Comparison of ENCODE assay signal across 14 cellular contexts in the genomic region with DNA sequence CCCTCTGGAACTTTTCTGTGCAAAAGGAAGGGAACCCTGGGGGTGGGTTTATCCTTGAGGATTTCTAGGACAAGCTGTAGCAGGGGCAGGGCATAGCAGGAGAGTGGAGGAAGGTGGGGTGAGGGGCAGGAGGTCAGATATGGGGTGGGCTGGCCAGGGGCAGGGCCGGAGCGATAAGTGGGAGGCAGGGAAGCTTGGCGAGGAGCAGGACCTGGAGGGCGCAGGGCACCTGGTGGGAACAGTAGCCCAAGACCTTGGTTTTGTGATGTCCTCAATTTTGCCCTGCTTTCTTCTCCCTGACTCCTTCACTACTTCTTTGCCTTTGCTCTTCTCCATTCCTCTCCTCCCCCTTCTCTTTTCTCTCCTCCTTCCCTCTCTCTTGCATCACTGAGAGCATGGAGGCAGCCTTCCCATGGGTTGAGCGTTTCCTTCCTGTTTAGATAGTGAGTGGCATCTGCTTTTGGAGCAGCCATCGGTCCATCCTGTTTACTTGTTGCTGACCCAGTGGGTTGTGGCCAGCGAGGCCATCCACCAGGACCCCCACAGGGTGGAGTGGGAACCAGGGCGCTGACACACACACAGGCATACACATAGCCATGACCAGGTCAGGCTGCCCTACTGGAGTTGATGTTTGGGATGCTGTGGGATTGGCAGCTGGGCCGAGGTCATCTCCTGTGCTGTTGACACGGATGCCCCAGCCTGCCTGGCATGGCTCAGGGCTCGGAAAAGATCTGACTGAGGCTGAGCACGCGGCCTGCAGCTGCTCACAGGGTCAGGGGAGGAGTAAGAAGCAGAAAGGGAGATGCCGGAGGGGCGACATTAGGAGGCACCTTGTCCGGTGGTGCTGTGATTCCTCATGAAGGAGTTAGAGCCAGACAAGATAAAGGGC. TPM values are rescaled to one million over a fixed set of nuclear protein-coding genes. Genes with fewer than 3 reads are reported as not detected.
DNase-seq lines count a peak whose midpoint lies in the region; ATAC-seq, FAIRE-seq and TF ChIP-seq lines count a peak whose summit lies in the region.
"Had no signal": no experiment of that assay in that cellular context is flagged by ENCODE, and none has a peak within 500 bp of the region (broad histone marks: within the 10 kb centered on the region; RNA-seq: fewer than 3 reads in every experiment).

No MANE protein-coding gene starts in this region.

- H4K91ac ChIP-seq in H1 (replicated peaks; ENCODE audit: insufficient read length, low read length) = no peak overlapping the region

- H3K27me3 ChIP-seq in H1 (replicated peaks in 1 of 4; ENCODE audit: control insufficient read depth in 3 of 4, extremely low read depth in 1 of 4, insufficient read depth in 3 of 4, low read length in 3 of 4) = no peaks in the 10 kb centered on the region
- H3K27me3 ChIP-seq in parathyroid adenoma (ENCODE audit: control insufficient read depth, insufficient read depth, low read length) = no peaks in the 10 kb centered on the region
- no peaks in the 10 kb centered on the region for H3K27me3 ChIP-seq in gastrocnemius medialis
- peaks cover 0 to 19% (median 0%) of the 10 kb centered on the region in 3 donors for H3K27me3 ChIP-seq in sigmoid colon
- H3K27me3 ChIP-seq: SJCRH30 had no signal

- TF ChIP-seq EP300 in H1 (IDR thresholded peaks at IDR 0.05; ENCODE audit: borderline replicate concordance in 1 of 2, low read depth in 2 of 2, low read length in 2 of 2) = no peak
- TF ChIP-seq EP300 in sigmoid colon (IDR thresholded peaks at IDR 0.05) = no peak

- POLR2A ChIA-PET in H1 (lab: Charles Lee; ENCODE audit: partially characterized antibody) = no interaction called here

- H3K4me3 ChIP-seq in H1 (ENCODE audit: extremely low read depth in 1 of 4, insufficient read depth in 2 of 4, low read depth in 3 of 4, low read length in 4 of 4) (no peak overlapping the region), parathyroid adenoma (ENCODE audit: low read depth, low read length) (no peak overlapping the region), gastrocnemius medialis (no peak overlapping the region), sigmoid colon (no peak overlapping the region)
- H3K4me3 ChIP-seq: lower lobe of right lung, SJCRH30, tibial artery had no signal

- no peaks in the 10 kb centered on the region for H3K9me3 ChIP-seq in H1 (ENCODE audit: insufficient read depth in 2 of 2, low read depth in 1 of 2, low read length in 1 of 2)
- H3K9me3 ChIP-seq in parathyroid adenoma (ENCODE audit: control insufficient read depth, low read length) = no peaks in the 10 kb centered on the region
- H3K9me3 ChIP-seq in gastrocnemius medialis = no peaks in the 10 kb centered on the region
- no peaks in the 10 kb centered on the region for H3K9me3 ChIP-seq in sigmoid colon
- H3K9me3 ChIP-seq: lower lobe of right lung, SJCRH30, tibial artery had no signal

- 0 out of 2 replicates have a peak overlapping the region, but pooled peaks have one; percentile 12 for H2BK15ac ChIP-seq in H1 (ENCODE audit: low read length)

- WGBS in H1 (ENCODE audit: extremely low coverage in 1 of 2, insufficient coverage in 1 of 2, insufficient read length in 1 of 2, insufficient replicate concordance in 2 of 2, low coverage in 1 of 2, low lambda C conversion rate in 2 of 2, missing lambda C conversion rate in 1 of 2), 2 experiments = 89% methylated on average over 16 of the region's 16 CpGs; no CpG with 5 or more reads in 1 of the 2 experiments
- 88 to 92% methylated on average over 16 of the region's 16 CpGs for WGBS in sigmoid colon, 2 donors

- H3K18ac ChIP-seq in H1 (ENCODE audit: extremely low read depth, low read length) = no peak overlapping the region

- in situ Hi-C loops in gastrocnemius medialis (cut with MboI; ENCODE audit: low sequenced_read_pairs in 4 of 4) = no loop called here

- no peak overlapping the region for H3K4ac ChIP-seq in H1 (replicated peaks; ENCODE audit: insufficient read length, low read depth, low read length)

- H3K9ac ChIP-seq in H1 (replicated peaks in 1 of 4; ENCODE audit: extremely low read depth in 1 of 4, low read depth in 3 of 4, low read length in 3 of 4) (no peak overlapping the region), parathyroid adenoma (no peak overlapping the region)

- H3K23ac ChIP-seq in H1 (ENCODE audit: insufficient read length) = no peak overlapping the region

- no peak overlapping the region for H4K5ac ChIP-seq in H1 (ENCODE audit: insufficient read length, low read depth, low read length)

- ATAC-seq in gastrocnemius medialis = no peak
- ATAC-seq in HG03378 (IDR thresholded peaks at IDR 0.05; ENCODE audit: unreplicated experiment) = no peak

- H4K20me1 ChIP-seq in H1 (replicated peaks in 1 of 2; ENCODE audit: control insufficient read depth in 1 of 2, insufficient read depth in 2 of 2, low read length in 2 of 2) = no peaks in the 10 kb centered on the region

- H2BK5ac ChIP-seq in H1 (ENCODE audit: low read depth, low read length) = 0 out of 2 replicates have a peak overlapping the region, but pooled peaks have one; percentile 20

- no peak overlapping the region for H2BK120ac ChIP-seq in H1 (replicated peaks; ENCODE audit: low read depth, low read length)

- no peak overlapping the region for H2AFZ ChIP-seq in H1 (ENCODE audit: low read length)
- peak overlapping the region; percentile 11 for H2AFZ ChIP-seq in parathyroid adenoma

- DNase-seq in ELR (ENCODE audit: low read depth) (peak; percentile 62), NCI-H460 (ENCODE audit: extremely low read depth, low read depth) (peak; percentile 70), H1 (ENCODE audit: low read depth in 1 of 2, low spot score in 2 of 2) (no peak), gastrocnemius medialis (no peak), sigmoid colon (no peak), GM20000 (ENCODE audit: low spot score) (no peak)
- DNase-seq: DMS 273 treated with DMSO at 0.1 percent for 48 hours, KG1, lower lobe of right lung, retina, tibial artery had no signal

- H3K4me2 ChIP-seq in H1 (ENCODE audit: insufficient read depth in 1 of 2, low read depth in 2 of 2, low read length in 2 of 2) = no peak overlapping the region
- no peak overlapping the region for H3K4me2 ChIP-seq in parathyroid adenoma (ENCODE audit: low read length)

- CTCF ChIA-PET in H1 (lab: Charles Lee; ENCODE audit: partially characterized antibody) = interaction anchor here (0.6 to 3.6 kb wide), 5 partner anchors 8 to 60 kb away, joined by 3 to 12 read pairs (median 3); no protein-coding TSS in a partner anchor

- no peak for TF ChIP-seq RAD21 in H1 (IDR thresholded peaks at IDR 0.05 in 1 of 2, conservative IDR thresholded peaks at IDR 0.05 in 1 of 2; ENCODE audit: low read depth in 2 of 2, low read length in 2 of 2)

- H3K23me2 ChIP-seq in H1 (ENCODE audit: low read depth, low read length) = no peaks in the 10 kb centered on the region

- H3K36me3 ChIP-seq in H1 (ENCODE audit: control insufficient read depth in 2 of 4, insufficient read depth in 4 of 4, low read length in 3 of 4) = no peaks in the 10 kb centered on the region
- H3K36me3 ChIP-seq in parathyroid adenoma (ENCODE audit: control insufficient read depth, insufficient read depth, low read length) = no peaks in the 10 kb centered on the region
- H3K36me3 ChIP-seq in gastrocnemius medialis = no peaks in the 10 kb centered on the region
- no peaks in the 10 kb centered on the region for H3K36me3 ChIP-seq in sigmoid colon
- H3K36me3 ChIP-seq: lower lobe of right lung, SJCRH30, tibial artery had no signal

- H2BK12ac ChIP-seq in H1 (ENCODE audit: low read depth, low read length) = peak overlapping the region; percentile 2; the same call in 1 of the 2 replicates

- no peak overlapping the region for H2AK5ac ChIP-seq in H1 (ENCODE audit: low read depth, low read length)

- TF ChIP-seq POLR2A in H1 (IDR thresholded peaks at IDR 0.05; ENCODE audit: control extremely low read depth in 1 of 2, low read depth in 2 of 2, low read length in 2 of 2) (no peak), gastrocnemius medialis (IDR thresholded peaks at IDR 0.05) (no peak), sigmoid colon (IDR thresholded peaks at IDR 0.05) (no peak)

- no peak overlapping the region for H4K8ac ChIP-seq in H1 (ENCODE audit: extremely low read depth, insufficient read depth, low read length)

- H2BK20ac ChIP-seq in H1 (ENCODE audit: low read length) = peak overlapping the region; percentile 66; the same call in 1 of the 2 replicates

- TF ChIP-seq CTCF in H1 (IDR thresholded peaks at IDR 0.05; ENCODE audit: control extremely low read depth in 1 of 3, insufficient read depth in 1 of 3, low read depth in 1 of 3, low read length in 3 of 3) (no peak), parathyroid adenoma (IDR thresholded peaks at IDR 0.05) (no peak), gastrocnemius medialis (IDR thresholded peaks at IDR 0.05 in 4 of 5, conservative IDR thresholded peaks at IDR 0.05 in 1 of 5) (no peak), sigmoid colon (IDR thresholded peaks at IDR 0.05) (no peak), GM20000 (IDR thresholded peaks at IDR 0.05; ENCODE audit: extremely low read depth, missing control alignments) (no peak)

- no peaks in the 10 kb centered on the region for H3K79me1 ChIP-seq in H1 (ENCODE audit: low read depth, low read length)

- FAIRE-seq in H1 (lab: Jason Lieb, UNC) = no peak

- no peak overlapping the region for H3K27ac ChIP-seq in H1 (ENCODE audit: low read depth, low read length)
- H3K27ac ChIP-seq in parathyroid adenoma = peak overlapping the region; percentile 70
- no peak overlapping the region for H3K27ac ChIP-seq in gastrocnemius medialis
- no peak overlapping the region for H3K27ac ChIP-seq in sigmoid colon
- H3K27ac ChIP-seq: lower lobe of right lung, tibial artery had no signal

- no peak overlapping the region for H3K14ac ChIP-seq in H1 (ENCODE audit: insufficient read length)

- no peak overlapping the region for H3K56ac ChIP-seq in H1 (replicated peaks; ENCODE audit: insufficient read length, low read depth, low read length)

- intact Hi-C loops in gastrocnemius medialis (cut with DNase I; ENCODE audit: low total_unique reads) = no loop called here
- intact Hi-C loops in sigmoid colon (cut with DNase I) = no loop called here

- H3K4me1 ChIP-seq in H1 (replicated peaks in 1 of 4; ENCODE audit: control insufficient read depth in 3 of 4, insufficient read depth in 4 of 4, low read length in 3 of 4) = peaks cover 0 to 10% (median 4%) of the 10 kb centered on the region in 4 experiments; a peak in 6 of 7 replicates
- H3K4me1 ChIP-seq in parathyroid adenoma = peaks cover 18% of the 10 kb centered on the region
- H3K4me1 ChIP-seq in gastrocnemius medialis = no peaks in the 10 kb centered on the region
- no peaks in the 10 kb centered on the region for H3K4me1 ChIP-seq in sigmoid colon
- H3K4me1 ChIP-seq: tibial artery had no signal

- H3K79me2 ChIP-seq in H1 (ENCODE audit: control insufficient read depth in 1 of 2, insufficient read depth in 2 of 2, low read length in 2 of 2) (no peaks in the 10 kb centered on the region), parathyroid adenoma (no peaks in the 10 kb centered on the region)

RNA-seq across cellular contexts. Expression of gene SMOX, which starts 12.3 kb away (rescaled TPM):
- 86.0 and 107 TPM in 2 replicates for total RNA-seq in NCI-H460 (2014; rRNA removed; shearing (Covaris generic))
- 105 and 120 TPM in 2 replicates for polyA plus RNA-seq in NCI-H460 (2014; cell fraction: nucleus; rRNA removed)
- 9.3 and 12.4 TPM in 2 replicates for total RNA-seq in H1 (2021; fragmentation: NEBNext Ultra II Directional; extraction: Animal tissue kit (Norgen Biotek cat#: 25700))
- polyA plus RNA-seq in H1 (2011; rRNA removed) (8.3 and 20.5 TPM in 2 replicates), sigmoid colon (1 to 10 TPM; 3.9 to 4.8 (median 4.8) TPM)
- 5.0 TPM for polyA plus RNA-seq in H1 (2011; cell fraction: cytosol; rRNA removed)
- polyA plus RNA-seq in H1 (2011; cell fraction: nucleus; rRNA removed) = 10.3 TPM
- polyA plus RNA-seq in H1 (2012, experiment 1 of 2) = 6.1 to 12.8 TPM (median 11.7 TPM) in 4 replicates
- 18.7 TPM for polyA plus RNA-seq in H1 (2012, experiment 2 of 2)
- polyA plus RNA-seq in H1 (2013, experiment 1 of 2) = 7.0 TPM
- polyA plus RNA-seq in H1 (2013, experiment 2 of 2) = 7.7 TPM
- polyA minus RNA-seq in H1 (2011; rRNA and poly(A)+ RNA removed) = 2.4 and 2.5 TPM in 2 replicates
- 4.5 TPM for polyA minus RNA-seq in H1 (2011; cell fraction: cytosol; rRNA and poly(A)+ RNA removed)
- 2.0 TPM for polyA minus RNA-seq in H1 (2011; cell fraction: nucleus; rRNA and poly(A)+ RNA removed)
- total RNA-seq in gastrocnemius medialis (1 to 10 TPM in 3 of 4 donors, under 1 TPM in 1; 0.63 to 4.1 (median 2.2) TPM), sigmoid colon (10 to 100 TPM in 1 of 4 donors, 1 to 10 TPM in 3; 3.9 to 11.1 (median 4.4) TPM)

Comparison
In these comparisons a context has a peak if more than half of its experiments do, and no peak if none do; other contexts are left out.
1. DNase-seq: peak in ELR (single experiment) and NCI-H460 (single experiment); none in H1 (0 of 2), gastrocnemius medialis (0 of 2), sigmoid colon (single experiment) and GM20000 (single experiment).